ENCODE assay signal across 8 cellular contexts in genomic region chr4:128287871-128288688, GRCh38. TPM values are rescaled to one million over a fixed set of nuclear protein-coding genes. Genes with fewer than 3 reads are reported as not detected.
DNase-seq lines count a peak whose midpoint lies in the region; ATAC-seq and TF ChIP-seq lines count a peak whose summit lies in the region.

No MANE protein-coding gene starts in this region.

- ATAC-seq in GM21360 (IDR thresholded peaks at IDR 0.05; ENCODE audit: unreplicated experiment): peak; percentile 82

- no TSS peak for BruUV-seq in Caco-2 (replicated peaks; lab: Mats Ljungman, UMichigan)

- H3K4me1 ChIP-seq in Caco-2: peaks cover 30% of the 10 kb centered on the region
- peaks cover 13% of the 10 kb centered on the region for H3K4me1 ChIP-seq in effector memory CD4-positive, alpha-beta T cell (ENCODE audit: control insufficient read depth, insufficient read depth, low read length, poor library complexity, severe bottlenecking)

- CTCF ChIA-PET in Caco-2 (lab: Charles Lee): interaction anchor here (0.6 to 1.2 kb wide), 6 partner anchors 33 to 1512 kb away, joined by 3 to 5 read pairs (median 4); no protein-coding TSS in a partner anchor

- peak overlapping the region; percentile 82 for H3K27ac Mint-ChIP-seq in Caco-2 (ENCODE audit: unreplicated experiment)

- no peaks in the 10 kb centered on the region; the same call in 1 of the 2 replicates for H3K9me3 ChIP-seq in Caco-2
- H3K9me3 ChIP-seq in effector memory CD4-positive, alpha-beta T cell (ENCODE audit: control insufficient read depth, low read length): no peaks in the 10 kb centered on the region

- POLR2A ChIA-PET in Caco-2 (lab: Charles Lee): interaction anchor here (0.6 to 1.1 kb wide), 5 partner anchors 10 to 1471 kb away, joined by 3 to 9 read pairs (median 3); partner anchors contain the start of gene LARP1B

- no peaks in the 10 kb centered on the region for H3K36me3 ChIP-seq in Caco-2 (ENCODE audit: control insufficient read depth, insufficient read depth, low read length)
- H3K36me3 ChIP-seq in effector memory CD4-positive, alpha-beta T cell (ENCODE audit: control insufficient read depth, insufficient read depth, low read length): no peaks in the 10 kb centered on the region

- no peaks in the 10 kb centered on the region for H3K27me3 Mint-ChIP-seq in Caco-2 (ENCODE audit: insufficient read depth, unreplicated experiment)

- H3K27ac ChIP-seq in effector memory CD4-positive, alpha-beta T cell (ENCODE audit: insufficient read depth, low read length, poor library complexity, severe bottlenecking): peak overlapping the region; percentile 94

- H3K4me3 Mint-ChIP-seq in Caco-2 (ENCODE audit: unreplicated experiment): peak overlapping the region; percentile 91

- no peaks in the 10 kb centered on the region for H3K27me3 ChIP-seq in Caco-2 (replicated peaks; ENCODE audit: control insufficient read depth, insufficient read depth, low read length)
- no peaks in the 10 kb centered on the region for H3K27me3 ChIP-seq in effector memory CD4-positive, alpha-beta T cell (replicated peaks; ENCODE audit: control insufficient read depth, insufficient read depth, low read length, poor library complexity, severe bottlenecking)

- H3K4me1 Mint-ChIP-seq in Caco-2 (ENCODE audit: low read depth, unreplicated experiment): peaks cover 29% of the 10 kb centered on the region

- intact Hi-C loops in Caco-2 (cut with micrococcal nuclease; ENCODE audit: unreplicated experiment): loop anchor here (1.0 to 10.0 kb wide), 13 partner anchors 19 to 521 kb away; partner anchors contain the start of genes ABHD18, JADE1, MFSD8 and PLK4

- DNase-seq in Caco-2: peak; percentile 99
- peak; percentile 98 for DNase-seq in HT-29 (ENCODE audit: low spot score)
- DNase-seq in NK-92 treated with Interleukin-12 subunit alpha and Interleukin-12 subunit beta, amount 100 ng/mL, for 24 hours (lab: John Stamatoyannopoulos, UW): peak; percentile 98
- DNase-seq in activated CD8-positive, alpha-beta memory T cell treated with anti-CD3 and anti-CD28 coated beads for 4 hours (ENCODE audit: low read depth in 2 of 2): peak; percentile 100
- peak; percentile 99 for DNase-seq in effector memory CD4-positive, alpha-beta T cell
- DNase-seq in medulla oblongata (ENCODE audit: extremely low spot score): peak; percentile 99
- DNase-seq in stimulated activated CD4-positive, alpha-beta T cell treated with anti-CD3 and anti-CD28 coated beads, TNF-alpha, amount 100 ng/mL, for 48 hours (ENCODE audit: low read depth in 3 of 3): peak; percentile 97 to 100 (median 99)

- no peaks in the 10 kb centered on the region for H3K9me3 Mint-ChIP-seq in Caco-2 (ENCODE audit: unreplicated experiment)

- peak overlapping the region; percentile 92 for H3K4me3 ChIP-seq in Caco-2 (ENCODE audit: low read depth, low read length)
- peak overlapping the region; percentile 84 for H3K4me3 ChIP-seq in effector memory CD4-positive, alpha-beta T cell (ENCODE audit: insufficient read depth, low read depth, low read length, poor library complexity, severe bottlenecking)

- H3K36me3 Mint-ChIP-seq in Caco-2 (ENCODE audit: insufficient read depth, unreplicated experiment): peaks cover 20% of the 10 kb centered on the region

- peak in 1 of 2 experiments; percentile 34 for TF ChIP-seq CTCF in Caco-2 (IDR thresholded peaks at IDR 0.05; ENCODE audit: insufficient read depth in 1 of 2, low read depth in 1 of 2, low read length in 1 of 2, severe bottlenecking in 1 of 2, unreplicated experiment in 1 of 2)

RNA-seq across cellular contexts. Expression of gene PGRMC2, which starts 0.5 kb away (rescaled TPM):
- 72.5 and 73.1 TPM in 2 replicates for total RNA-seq in Caco-2 (2022)
- total RNA-seq in HT-29 (2014; rRNA removed; shearing (Covaris generic)): 5.6 and 9.6 TPM in 2 replicates

Comparison
In these comparisons a context has a peak if more than half of its experiments do, and no peak if none do; other contexts are left out.
1. Peak in every context shown above with its lines: DNase-seq, ATAC-seq, H3K4me3 ChIP-seq and H3K27ac ChIP-seq.